ENCODE assay signal across 33 cellular contexts in the genomic region with DNA sequence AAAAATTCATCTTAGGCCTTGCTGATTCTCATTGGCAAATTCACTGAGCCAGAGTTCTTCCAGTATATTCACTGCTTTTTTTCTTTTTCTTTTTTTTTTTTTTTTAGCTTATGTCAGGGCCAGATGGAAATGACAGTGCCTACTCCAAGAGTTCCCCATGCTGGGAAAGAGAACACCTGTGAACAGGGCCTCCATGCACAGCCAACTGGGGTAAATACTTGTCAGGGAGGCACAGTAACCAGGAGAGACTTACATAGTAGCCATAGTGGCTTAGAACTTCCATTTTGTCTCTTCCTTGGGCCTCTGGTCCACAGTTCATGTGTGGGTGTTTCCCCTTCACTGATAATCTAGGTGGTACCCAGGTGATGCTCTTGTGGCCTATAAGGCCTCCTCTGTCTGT. TPM values are rescaled to one million over a fixed set of nuclear protein-coding genes. Genes with fewer than 3 reads are reported as not detected.
"Had no signal": no experiment of that assay in that cellular context is flagged by ENCODE, and none has a peak within 500 bp of the region (broad histone marks: within the 10 kb centered on the region; RNA-seq: fewer than 3 reads in every experiment).

No MANE protein-coding gene starts in this region.

- H3K27me3 Mint-ChIP-seq: activated B cell treated with CpG ODN at 0.5 μM for 24 hours; activated CD8-positive, alpha-beta T cell treated with anti-CD3 and anti-CD28 coated beads for 36 hours; activated naive CD4-positive, alpha-beta T cell treated with anti-CD3 and anti-CD28 coated beads, Interleukin-2, amount 50 U/mL, for 24 hours; activated naive CD8-positive, alpha-beta T cell treated with anti-CD3 and anti-CD28 coated beads for 36 hours; activated naive CD8-positive, alpha-beta T cell treated with anti-CD3 and anti-CD28 coated beads, Interleukin-2, amount 50 U/mL, for 24 hours; activated T-cell treated with anti-CD3 and anti-CD28 coated beads, Interleukin-2, amount 50 U/mL, for 24 hours; brain; T-helper 17 cell had no signal

- H3K4me3 Mint-ChIP-seq: activated B cell treated with CpG ODN at 0.5 μM for 24 hours; activated CD8-positive, alpha-beta memory T cell treated with anti-CD3 and anti-CD28 coated beads, Interleukin-2, amount 10 ng/mL, durations not matched to agents 7 days and 5 days; activated CD8-positive, alpha-beta T cell treated with anti-CD3 and anti-CD28 coated beads for 36 hours; activated naive CD4-positive, alpha-beta T cell treated with anti-CD3 and anti-CD28 coated beads, Interleukin-2, amount 50 U/mL, for 24 hours; activated naive CD8-positive, alpha-beta T cell treated with anti-CD3 and anti-CD28 coated beads for 36 hours; activated naive CD8-positive, alpha-beta T cell treated with anti-CD3 and anti-CD28 coated beads, Interleukin-2, amount 50 U/mL, for 24 hours; activated T-cell treated with anti-CD3 and anti-CD28 coated beads, Interleukin-2, amount 50 U/mL, for 24 hours; activated T-cell treated with anti-CD3 and anti-CD28 coated beads, Interleukin-2, amount 50 U/mL, for 72 hours; brain; T-helper 17 cell; T-helper 2 cell treated with Interferon-gamma antibody and Interleukin-4, amounts not matched to agents 5 μg/mL and 100 μg/mL, for 36 hours had no signal

- H3K27ac Mint-ChIP-seq: activated B cell treated with CpG ODN at 0.5 μM for 24 hours; activated CD8-positive, alpha-beta memory T cell treated with anti-CD3 and anti-CD28 coated beads, Interleukin-2, amount 10 ng/mL, durations not matched to agents 7 days and 5 days; activated CD8-positive, alpha-beta T cell treated with anti-CD3 and anti-CD28 coated beads for 36 hours; activated naive CD4-positive, alpha-beta T cell treated with anti-CD3 and anti-CD28 coated beads, Interleukin-2, amount 50 U/mL, for 24 hours; activated naive CD8-positive, alpha-beta T cell treated with anti-CD3 and anti-CD28 coated beads for 36 hours; activated naive CD8-positive, alpha-beta T cell treated with anti-CD3 and anti-CD28 coated beads, Interleukin-2, amount 50 U/mL, for 24 hours; activated T-cell treated with anti-CD3 and anti-CD28 coated beads, Interleukin-2, amount 50 U/mL, for 24 hours; activated T-cell treated with anti-CD3 and anti-CD28 coated beads, Interleukin-2, amount 50 U/mL, for 72 hours; brain; T-helper 17 cell; T-helper 2 cell treated with Interferon-gamma antibody and Interleukin-4, amounts not matched to agents 5 μg/mL and 100 μg/mL, for 36 hours had no signal

- ATAC-seq: activated CD4-positive, CD25-positive, alpha-beta regulatory T cell treated with anti-CD3 and anti-CD28 coated beads, Interleukin-2, amount 50 U/mL, for 24 hours; activated CD8-positive, alpha-beta memory T cell treated with anti-CD3 and anti-CD28 coated beads, Interleukin-2, amount 10 ng/mL, durations not matched to agents 7 days and 5 days; activated CD8-positive, alpha-beta T cell treated with anti-CD3 and anti-CD28 coated beads for 36 hours; activated naive CD8-positive, alpha-beta T cell treated with anti-CD3 and anti-CD28 coated beads, Interleukin-2, amount 50 U/mL, for 24 hours; activated T-cell treated with anti-CD3 and anti-CD28 coated beads, Interleukin-2, amount 50 U/mL, for 72 hours; gastroesophageal sphincter; T-helper 17 cell had no signal

- DNase-seq: activated B cell treated with CpG ODN at 0.5 μM for 24 hours; activated CD4-positive, alpha-beta T cell treated with anti-CD3 and anti-CD28 coated beads for 48 hours; activated CD4-positive, alpha-beta T cell treated with anti-CD3 and anti-CD28 coated beads, Interleukin-2, amount 50 U/mL, for 1 hour; activated CD4-positive, alpha-beta T cell treated with anti-CD3 and anti-CD28 coated beads, Interleukin-2, amount 50 U/mL, for 48 hours; activated CD8-positive, alpha-beta memory T cell treated with anti-CD3 and anti-CD28 coated beads, Interleukin-2, amount 10 ng/mL, durations not matched to agents 7 days and 5 days; activated CD8-positive, alpha-beta memory T cell treated with anti-CD3 and anti-CD28 coated beads, Interleukin-2, amount 50 U/mL, for 4 hours; activated CD8-positive, alpha-beta T cell treated with anti-CD3 and anti-CD28 coated beads for 36 hours; activated gamma-delta T cell; activated naive CD4-positive, alpha-beta T cell; activated naive CD8-positive, alpha-beta T cell treated with anti-CD3 and anti-CD28 coated beads for 36 hours; activated naive CD8-positive, alpha-beta T cell treated with anti-CD3 and anti-CD28 coated beads, Interleukin-2, amount 50 U/mL, for 24 hours; activated T-cell treated with anti-CD3 and anti-CD28 coated beads for 4 hours; activated T-cell treated with anti-CD3 and anti-CD28 coated beads, Interleukin-2, amount 50 U/mL, for 24 hours; activated T-cell treated with anti-CD3 and anti-CD28 coated beads, Interleukin-2, amount 50 U/mL, for 72 hours; amygdala; aorta; central memory CD4-positive, alpha-beta T cell; cerebellar nuclear complex; colonic mucosa; effector CD8-positive, alpha-beta T cell; esophagus squamous epithelium; foreskin melanocyte; T-helper 1 cell; T-helper 17 cell; T1000; WERI-Rb-1 had no signal

- H3K4me1 Mint-ChIP-seq: activated B cell treated with CpG ODN at 0.5 μM for 24 hours; activated CD8-positive, alpha-beta memory T cell treated with anti-CD3 and anti-CD28 coated beads, Interleukin-2, amount 10 ng/mL, durations not matched to agents 7 days and 5 days; activated naive CD4-positive, alpha-beta T cell treated with anti-CD3 and anti-CD28 coated beads, Interleukin-2, amount 50 U/mL, for 24 hours; activated naive CD8-positive, alpha-beta T cell treated with anti-CD3 and anti-CD28 coated beads, Interleukin-2, amount 50 U/mL, for 24 hours; brain had no signal

RNA-seq across cellular contexts. Expression of gene ESPNL, which starts 54.6 kb away (rescaled TPM):
- total RNA-seq: activated naive CD8-positive, alpha-beta T cell treated with anti-CD3 and anti-CD28 coated beads for 36 hours; aorta; dermis microvascular lymphatic vessel endothelial cell; endothelial cell of umbilical vein had no signal
